Comparison of ENCODE assay signal across 27 cellular contexts in genomic region chr3:128357538-128357937, GRCh38.
"Had no signal": no experiment of that assay in that cellular context is flagged by ENCODE, and none has a peak within 500 bp of the region (broad histone marks: within the 10 kb centered on the region; RNA-seq: fewer than 3 reads in every experiment).

No MANE protein-coding gene starts in this region.

- H3K27ac ChIP-seq: colonic mucosa, epithelial cell of prostate, gastrocnemius medialis, pancreas, right atrium auricular region, testis, tibial artery, upper lobe of left lung, vagina had no signal

- H3K9me3 ChIP-seq: colonic mucosa, gastrocnemius medialis, pancreas, right atrium auricular region, testis, tibial artery, upper lobe of left lung, vagina had no signal

- H3K27me3 Mint-ChIP-seq: dendritic cell treated with granulocyte-macrophage colony-stimulating factor and Interleukin-4, amounts not matched to agents 40 ng/mL and 50 ng/mL, for 4 days; naive thymus-derived CD4-positive, alpha-beta T cell had no signal

- ATAC-seq: esophagus mucosa; gastrocnemius medialis; left lobe of liver; naive thymus-derived CD4-positive, alpha-beta T cell; pancreas; sciatic nerve; stimulated activated effector memory CD8-positive, alpha-beta T cell treated with anti-CD3 and anti-CD28 coated beads, Interleukin-12 subunit alpha, Interleukin-12 subunit beta, amount 100 ng/mL, for 72 hours; stimulated activated naive CD8-positive, alpha-beta T cell treated with anti-CD3 and anti-CD28 coated beads, Interleukin-15, Interleukin-2, amounts not matched to agents 100 U/mL and 50 U/mL, for 24 hours had no signal

- H3K4me2 ChIP-seq: smooth muscle cell had no signal

- H3K36me3 Mint-ChIP-seq: stimulated activated effector memory CD8-positive, alpha-beta T cell treated with anti-CD3 and anti-CD28 coated beads, Interleukin-12 subunit alpha, Interleukin-12 subunit beta, amount 100 ng/mL, for 72 hours had no signal

- H3K4me3 ChIP-seq: colonic mucosa, gastrocnemius medialis, pancreas, right atrium auricular region, smooth muscle cell, testis, tibial artery, upper lobe of left lung, vagina had no signal

- H3K4me1 ChIP-seq: colonic mucosa, vagina had no signal

- H3K27me3 ChIP-seq: colonic mucosa, gastrocnemius medialis, pancreas, right atrium auricular region, testis, tibial artery, upper lobe of left lung, vagina had no signal

- DNase-seq: colonic mucosa; effector CD8-positive, alpha-beta T cell; endodermal cell; gastrocnemius medialis; head of caudate nucleus; mesendoderm; midbrain; naive thymus-derived CD4-positive, alpha-beta T cell; nephron progenitor cell; occipital lobe; stimulated activated CD4-positive, alpha-beta T cell treated with anti-CD3 and anti-CD28 coated beads, Interleukin-2, amount 100 ng/mL, for 24 hours; stimulated activated CD4-positive, alpha-beta T cell treated with anti-CD3 and anti-CD28 coated beads, Interleukin-4, amount 100 ng/mL, for 24 hours; stimulated activated naive CD8-positive, alpha-beta T cell treated with anti-CD3 and anti-CD28 coated beads, Interleukin-15, Interleukin-2, amounts not matched to agents 100 U/mL and 50 U/mL, for 24 hours; substantia nigra; testis; tibial artery; upper lobe of left lung had no signal

- H3K9me3 Mint-ChIP-seq: dendritic cell treated with granulocyte-macrophage colony-stimulating factor and Interleukin-4, amounts not matched to agents 40 ng/mL and 50 ng/mL, for 4 days; endodermal cell; nephron progenitor cell; stimulated activated effector memory CD8-positive, alpha-beta T cell treated with anti-CD3 and anti-CD28 coated beads, Interleukin-12 subunit alpha, Interleukin-12 subunit beta, amount 100 ng/mL, for 72 hours had no signal

- H3K4me1 Mint-ChIP-seq: stimulated activated effector memory CD8-positive, alpha-beta T cell treated with anti-CD3 and anti-CD28 coated beads, Interleukin-12 subunit alpha, Interleukin-12 subunit beta, amount 100 ng/mL, for 72 hours had no signal

- H3K4me3 Mint-ChIP-seq: dendritic cell treated with granulocyte-macrophage colony-stimulating factor and Interleukin-4, amounts not matched to agents 40 ng/mL and 50 ng/mL, for 4 days; endodermal cell; naive thymus-derived CD4-positive, alpha-beta T cell; nephron progenitor cell; stimulated activated effector memory CD8-positive, alpha-beta T cell treated with anti-CD3 and anti-CD28 coated beads, Interleukin-12 subunit alpha, Interleukin-12 subunit beta, amount 100 ng/mL, for 72 hours had no signal

- H3K36me3 ChIP-seq: colonic mucosa, pancreas had no signal

- H3K27ac Mint-ChIP-seq: dendritic cell treated with granulocyte-macrophage colony-stimulating factor and Interleukin-4, amounts not matched to agents 40 ng/mL and 50 ng/mL, for 4 days; endodermal cell; nephron progenitor cell had no signal
